Comparison of ENCODE assay signal across 8 cellular contexts in the genomic region with DNA sequence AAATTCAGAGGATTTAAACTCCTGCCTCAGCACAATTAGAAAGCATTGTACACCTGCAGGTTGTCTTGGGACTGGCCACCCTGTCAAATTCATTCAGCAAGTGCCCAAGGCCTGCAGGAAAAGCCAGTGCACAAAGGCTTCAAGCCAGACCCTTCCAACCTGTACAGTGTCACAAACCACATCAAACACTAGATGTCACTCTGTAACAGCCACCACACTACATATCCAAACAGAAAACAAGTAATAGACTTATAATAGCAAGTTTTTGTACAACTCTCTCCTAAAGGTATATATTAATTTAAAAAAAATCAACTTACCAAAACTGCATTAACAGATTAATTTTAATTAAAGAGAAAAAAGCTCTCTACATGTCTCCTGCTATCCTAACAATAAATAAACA. TPM values are rescaled to one million over a fixed set of nuclear protein-coding genes. Genes with fewer than 3 reads are reported as not detected.
DNase-seq lines count a peak whose midpoint lies in the region; ATAC-seq, FAIRE-seq and TF ChIP-seq lines count a peak whose summit lies in the region.

No MANE protein-coding gene starts in this region.

- H3K4me1 ChIP-seq in DND-41 (ENCODE audit: insufficient read depth, low read length), result peaks cover 4% of the 10 kb centered on the region; the same call in 1 of the 2 replicates

- no peaks in the 10 kb centered on the region for H3K36me3 ChIP-seq in DND-41 (ENCODE audit: insufficient read depth, low read length)

- H4K20me1 ChIP-seq in DND-41 (ENCODE audit: insufficient read depth, low read length), result no peaks in the 10 kb centered on the region

- TF ChIP-seq CTCF in DND-41 (IDR thresholded peaks at IDR 0.05; ENCODE audit: borderline replicate concordance, extremely low read depth, low read length, poor library complexity, severe bottlenecking), result peak; percentile 73

- ATAC-seq in DND-41 (ENCODE audit: insufficient read depth, low read depth) (peak; percentile 94), GM21526 (IDR thresholded peaks at IDR 0.05; ENCODE audit: low FRiP score, unreplicated experiment) (peak; percentile 45), GM19328 (IDR thresholded peaks at IDR 0.05; ENCODE audit: unreplicated experiment) (no peak)

- no peak overlapping the region for H2AFZ ChIP-seq in DND-41 (ENCODE audit: low read depth, low read length)

- no peaks in the 10 kb centered on the region for H3K79me2 ChIP-seq in DND-41 (ENCODE audit: insufficient read depth, low read length)

- H3K4me2 ChIP-seq in DND-41 (ENCODE audit: insufficient read depth, low read length), result no peak overlapping the region

- no peaks in the 10 kb centered on the region for H3K27me3 ChIP-seq in DND-41 (ENCODE audit: insufficient read depth, low read length, poor library complexity)

- no peak overlapping the region for H3K27ac ChIP-seq in DND-41 (ENCODE audit: low read length)

- H3K9me3 ChIP-seq in DND-41 (ENCODE audit: insufficient read depth, low read length, severe bottlenecking), result no peaks in the 10 kb centered on the region

- FAIRE-seq in frontal cortex (lab: Jason Lieb, UNC), result peak; percentile 64

- DNase-seq in DND-41 (peak; percentile 25), MV-4-11 (lab: John Stamatoyannopoulos, UW) (peak; percentile 36), SKM-1 (lab: John Stamatoyannopoulos, UW; ENCODE audit: unreplicated experiment) (peak; percentile 20), frontal cortex (ENCODE audit: low spot score in 2 of 2) (no peak), putamen (ENCODE audit: low spot score) (peak; percentile 22)
- no peak for DNase-seq in activated CD8-positive, alpha-beta memory T cell treated with anti-CD3 and anti-CD28 coated beads for 24 hours

- no peak overlapping the region for H3K9ac ChIP-seq in DND-41 (ENCODE audit: low read depth, low read length)

- no peak overlapping the region for H3K4me3 ChIP-seq in DND-41 (ENCODE audit: low read depth in 1 of 2, low read length in 2 of 2)

RNA-seq across cellular contexts. Expression of a gene that starts 47.6 kb away (rescaled TPM):
- total RNA-seq in frontal cortex, result 45.7 TPM

Comparison
In these comparisons a context has a peak if more than half of its experiments do, and no peak if none do; other contexts are left out.
1. DNase-seq: peak in DND-41 (single experiment), MV-4-11 (single experiment), SKM-1 (single experiment) and putamen (single experiment); none in frontal cortex (0 of 2) and activated CD8-positive, alpha-beta memory T cell treated with anti-CD3 and anti-CD28 coated beads for 24 hours (single experiment).